In the genomic region with DNA sequence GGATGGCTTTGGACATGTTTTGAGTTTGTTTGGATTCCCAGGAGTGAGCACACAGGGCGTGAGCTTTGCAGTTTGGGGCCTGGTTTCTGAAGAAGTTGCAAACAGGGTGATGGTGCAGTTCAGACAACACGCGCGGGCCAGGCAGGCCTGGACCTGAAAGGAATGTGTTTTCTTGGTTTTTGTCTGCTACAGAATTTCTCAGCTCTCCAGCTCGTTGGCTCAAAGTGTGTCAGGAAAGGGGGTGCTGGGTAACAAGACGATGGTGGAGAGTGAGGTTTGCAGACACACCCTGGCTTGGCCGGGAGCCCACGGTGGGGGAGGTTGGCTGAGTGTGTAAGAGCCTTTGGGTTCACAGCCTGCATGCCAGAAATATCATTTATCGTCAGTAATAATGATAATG, we compare ENCODE assay signal across 1 cellular context.
TF ChIP-seq lines count a peak whose summit lies in the region.

No MANE protein-coding gene starts in this region.

TF ChIP-seq in GM23338, 12 proteins besides CTCF, POLR2A, EP300 and RAD21 (continued from another document):
- TF ChIP-seq REST (IDR thresholded peaks at IDR 0.05; ENCODE audit: unreplicated experiment), result no peak
- TF ChIP-seq POLR2AphosphoS5 (IDR thresholded peaks at IDR 0.05; ENCODE audit: low read depth), result no peak
- no peak for TF ChIP-seq JUNB (IDR thresholded peaks at IDR 0.05; ENCODE audit: unreplicated experiment)
- TF ChIP-seq CREB1 (CRISPR knock-in tag; IDR thresholded peaks at IDR 0.05; ENCODE audit: low read depth), result no peak
- no peak for TF ChIP-seq EZH2 (IDR thresholded peaks at IDR 0.05; ENCODE audit: low read depth, unreplicated experiment)
- no peak for TF ChIP-seq ZNF114 (CRISPR knock-in tag; IDR thresholded peaks at IDR 0.05)
TF ChIP-seq in GM23338: peak in this region for 0.
